Comparison of ENCODE assay signal across 18 cellular contexts in the genomic region with DNA sequence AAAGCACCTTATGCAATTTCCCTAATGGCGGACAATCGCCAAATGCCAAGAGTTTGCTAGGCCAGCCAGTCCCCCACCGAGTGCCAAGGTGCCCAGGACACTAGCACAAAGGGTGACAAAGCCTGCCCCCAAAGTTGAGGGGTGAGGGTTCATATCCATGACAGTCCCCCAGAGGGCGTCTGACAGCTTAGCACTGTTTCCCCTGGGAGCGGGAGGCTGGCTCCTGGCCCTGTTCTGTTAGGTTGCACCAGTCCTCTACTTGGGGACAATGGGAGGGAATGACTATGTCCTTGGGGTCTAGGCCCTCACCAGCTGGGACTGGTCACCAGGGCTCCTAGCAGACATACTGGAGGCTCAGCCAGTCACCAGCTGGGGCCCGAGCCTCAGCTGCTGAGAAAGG.
DNase-seq lines count a peak whose midpoint lies in the region; ATAC-seq and TF ChIP-seq lines count a peak whose summit lies in the region.
"Had no signal": no experiment of that assay in that cellular context is flagged by ENCODE, and none has a peak within 500 bp of the region (broad histone marks: within the 10 kb centered on the region; RNA-seq: fewer than 3 reads in every experiment).

No MANE protein-coding gene starts in this region.

- TF ChIP-seq POLR2A in GM18505 (IDR thresholded peaks at IDR 0.05; ENCODE audit: borderline replicate concordance, extremely low read depth, insufficient read depth, insufficient read length), result no peak

- TF ChIP-seq CTCF in HEK293 (tag by site-specific recombination; IDR thresholded peaks at IDR 0.05), result 0 out of 2 replicates have a peak, but pooled peaks have one; percentile 17
- TF ChIP-seq CTCF in WTC11 (IDR thresholded peaks at IDR 0.05), result peak; percentile 22; the same call in 1 of the 2 replicates

- H3K4me1 Mint-ChIP-seq in WTC11, result peaks cover 25% of the 10 kb centered on the region

- H3K14ac ChIP-seq in neuronal stem cell (ENCODE audit: low read length), result no peak overlapping the region

- H3K36me3 ChIP-seq in HEK293 (ENCODE audit: control insufficient read depth in 2 of 2, insufficient read depth in 1 of 2, low read length in 2 of 2) (peaks cover 0 to 42% of the 10 kb centered on the region in 2 experiments; a peak in 1 of 3 replicates), neuronal stem cell (replicated peaks in 1 of 2; ENCODE audit: control insufficient read depth in 2 of 2, insufficient read depth in 2 of 2, low read length in 2 of 2) (peaks cover 6 to 19% of the 10 kb centered on the region in 2 donors)

- H3K9me3 ChIP-seq in HEK293 (ENCODE audit: control insufficient read depth, insufficient read depth, low read depth, low read length) (no peaks in the 10 kb centered on the region), neuronal stem cell (replicated peaks in 1 of 2; ENCODE audit: control insufficient read depth in 2 of 2, insufficient read depth in 1 of 2, low read depth in 1 of 2, low read length in 2 of 2) (peaks cover 0 to 2% of the 10 kb centered on the region in 2 donors)
- H3K9me3 ChIP-seq: transverse colon had no signal

- no peaks in the 10 kb centered on the region for H3K27me3 Mint-ChIP-seq in WTC11 (ENCODE audit: low read depth)
- H3K27me3 Mint-ChIP-seq: CD4-positive, alpha-beta memory T cell had no signal

- no peak overlapping the region for H2AFZ ChIP-seq in neuronal stem cell (ENCODE audit: low read length)

- H3K4me3 ChIP-seq in HEK293 (ENCODE audit: low read depth, low read length) (no peak overlapping the region), neuronal stem cell (ENCODE audit: low read length in 2 of 2) (no peak overlapping the region)
- H3K4me3 ChIP-seq: skin epidermis, transverse colon had no signal

- no peaks in the 10 kb centered on the region for H3K27me3 ChIP-seq in neuronal stem cell (ENCODE audit: control insufficient read depth in 3 of 3, insufficient read depth in 3 of 3, low read depth in 1 of 3, low read length in 3 of 3)
- H3K27me3 ChIP-seq: transverse colon had no signal

- H2BK5ac ChIP-seq in neuronal stem cell (ENCODE audit: low read length), result peak overlapping the region; percentile 62

- H3K23ac ChIP-seq in neuronal stem cell (ENCODE audit: low read depth, low read length, poor library complexity), result no peak overlapping the region

- H2BK12ac ChIP-seq in neuronal stem cell (ENCODE audit: low read length), result no peak overlapping the region

- H3K4me3 Mint-ChIP-seq in WTC11, result no peak overlapping the region
- H3K4me3 Mint-ChIP-seq: CD4-positive, alpha-beta memory T cell; HFFc6 had no signal

- no peak overlapping the region for H3K4ac ChIP-seq in neuronal stem cell (ENCODE audit: low read length)

- POLR2A ChIA-PET in HEK293 (lab: Yijun Ruan, JAX) (no interaction called here), WTC11 (lab: Charles Lee) (no interaction called here)

- H2AK5ac ChIP-seq in neuronal stem cell (ENCODE audit: low read depth, low read length), result peak overlapping the region; percentile 36

- H3K36me3 Mint-ChIP-seq in WTC11, result peaks cover 9% of the 10 kb centered on the region

- no CpG with 5 or more reads among the region's 6 CpGs for WGBS in neuronal stem cell (ENCODE audit: extremely low coverage in 2 of 2, insufficient read length in 2 of 2, insufficient replicate concordance in 1 of 2), 2 donors

- H4K8ac ChIP-seq in neuronal stem cell (ENCODE audit: low read depth, low read length), result no peak overlapping the region

- CTCF ChIA-PET in HEK293 (lab: Yijun Ruan, JAX), result interaction anchor here (0.6 to 16.5 kb wide), 10 partner anchors 10 to 470 kb away, joined by 3 to 680 read pairs (median 5); partner anchors contain the start of gene PHF12
- CTCF ChIA-PET in WTC11 (lab: Charles Lee), result interaction anchor here (0.6 to 14.7 kb wide), 21 partner anchors 11 to 386 kb away, joined by 3 to 762 read pairs (median 6); partner anchors contain the start of genes PHF12, PIPOX and SEZ6

- no peaks in the 10 kb centered on the region for H3K79me1 ChIP-seq in neuronal stem cell (ENCODE audit: low read depth, low read length)

- H3K4me1 ChIP-seq in HEK293 (ENCODE audit: control insufficient read depth, insufficient read depth, low read length) (no peaks in the 10 kb centered on the region), neuronal stem cell (ENCODE audit: control insufficient read depth in 2 of 2, insufficient read depth in 1 of 2, low read depth in 1 of 2, low read length in 2 of 2) (peaks cover 15 to 27% of the 10 kb centered on the region in 2 donors)
- H3K4me1 ChIP-seq: transverse colon had no signal

- DNase-seq in NCI-H1092 treated with DMSO at 0.1 percent for 48 hours (lab: John Stamatoyannopoulos, UW) (peak; percentile 60), NCI-H1092 (lab: John Stamatoyannopoulos, UW) (no peak), WTC11 (ENCODE audit: low spot score) (peak; percentile 44), neuronal stem cell (ENCODE audit: low spot score) (no peak)
- no peak for DNase-seq in activated CD4-positive, alpha-beta T cell treated with anti-CD3 and anti-CD28 coated beads for 1 hour
- DNase-seq: activated CD8-positive, alpha-beta memory T cell treated with anti-CD3 and anti-CD28 coated beads for 24 hours; activated effector memory CD4-positive, alpha-beta T cell treated with Interleukin-2 at 50 U/mL for 16 hours; HFFc6; IMR-90; kidney; NCI-H1105 treated with DMSO at 0.1 percent for 48 hours; RPMI8226; transverse colon had no signal

- H3K27ac Mint-ChIP-seq in WTC11, result no peak overlapping the region
- H3K27ac Mint-ChIP-seq: HFFc6 had no signal

- no peak overlapping the region for H3K27ac ChIP-seq in HEK293 (ENCODE audit: extremely low read depth, low read depth, low read length)
- no peak overlapping the region for H3K27ac ChIP-seq in neuronal stem cell (replicated peaks; ENCODE audit: low read length)
- H3K27ac ChIP-seq: transverse colon had no signal

- H2BK15ac ChIP-seq in neuronal stem cell (ENCODE audit: low read length), result no peak overlapping the region

- no peaks in the 10 kb centered on the region for H3K9me3 Mint-ChIP-seq in WTC11
- H3K9me3 Mint-ChIP-seq: HFFc6 had no signal

- H3K18ac ChIP-seq in neuronal stem cell (ENCODE audit: low read length), result no peak overlapping the region

- no peak overlapping the region for H2BK120ac ChIP-seq in neuronal stem cell (ENCODE audit: low read depth, low read length)

- no peak overlapping the region for H4K91ac ChIP-seq in neuronal stem cell (ENCODE audit: low read depth, low read length, poor library complexity)

- 0 out of 2 replicates have a peak, but pooled peaks have one; percentile 4 for ATAC-seq in WTC11
- ATAC-seq in GM18505 (IDR thresholded peaks at IDR 0.05; ENCODE audit: unreplicated experiment), result no peak
- ATAC-seq in GM18870 (IDR thresholded peaks at IDR 0.05; ENCODE audit: unreplicated experiment), result no peak

- H3K9ac ChIP-seq in neuronal stem cell (ENCODE audit: low read depth, low read length, poor library complexity), result no peak overlapping the region

- no peak overlapping the region for H3K4me2 ChIP-seq in neuronal stem cell (ENCODE audit: insufficient read depth, low read length, poor library complexity, severe bottlenecking)

TF ChIP-seq in HEK293, 187 proteins besides CTCF, POLR2A, EP300 and RAD21 (continues in another document):
- TF ChIP-seq ZNF555 (tag by site-specific recombination; conservative IDR thresholded peaks at IDR 0.05) (no peak), ZNF132 (tag by site-specific recombination; IDR thresholded peaks at IDR 0.05; ENCODE audit: borderline replicate concordance) (no peak), ZNF335 (tag by site-specific recombination; conservative IDR thresholded peaks at IDR 0.05) (no peak), ZNF112 (tag by site-specific recombination; IDR thresholded peaks at IDR 0.05) (no peak), MYNN (tag by site-specific recombination; IDR thresholded peaks at IDR 0.05; ENCODE audit: borderline replicate concordance) (no peak), ZNF174 (tag by site-specific recombination; IDR thresholded peaks at IDR 0.05) (no peak), PBX3 (CRISPR knock-in tag; IDR thresholded peaks at IDR 0.05) (no peak), ZNF776 (tag by site-specific recombination; IDR thresholded peaks at IDR 0.05; ENCODE audit: borderline replicate concordance) (no peak), ZNF354C (tag by site-specific recombination; IDR thresholded peaks at IDR 0.05; ENCODE audit: borderline replicate concordance, low read depth) (no peak), ZNF521 (tag by site-specific recombination; IDR thresholded peaks at IDR 0.05) (no peak)

TF ChIP-seq in WTC11, 78 proteins besides CTCF, POLR2A, EP300 and RAD21:
- TF ChIP-seq HMGXB4 (CRISPR knock-in tag; IDR thresholded peaks at IDR 0.05) (0 out of 2 replicates have a peak, but pooled peaks have one; percentile 41), SMAD3 (CRISPR knock-in tag; IDR thresholded peaks at IDR 0.05; ENCODE audit: borderline replicate concordance) (no peak)
TF ChIP-seq in WTC11: peak in this region for 1.

Comparison
In these comparisons a context has a peak if more than half of its experiments do, and no peak if none do; other contexts are left out.
1. DNase-seq: peak in NCI-H1092 treated with DMSO at 0.1 percent for 48 hours (single experiment) and WTC11 (single experiment); none in NCI-H1092 (single experiment), neuronal stem cell (single experiment) and activated CD4-positive, alpha-beta T cell treated with anti-CD3 and anti-CD28 coated beads for 1 hour (single experiment).